ENCODE assay signal across 20 cellular contexts in the genomic region with DNA sequence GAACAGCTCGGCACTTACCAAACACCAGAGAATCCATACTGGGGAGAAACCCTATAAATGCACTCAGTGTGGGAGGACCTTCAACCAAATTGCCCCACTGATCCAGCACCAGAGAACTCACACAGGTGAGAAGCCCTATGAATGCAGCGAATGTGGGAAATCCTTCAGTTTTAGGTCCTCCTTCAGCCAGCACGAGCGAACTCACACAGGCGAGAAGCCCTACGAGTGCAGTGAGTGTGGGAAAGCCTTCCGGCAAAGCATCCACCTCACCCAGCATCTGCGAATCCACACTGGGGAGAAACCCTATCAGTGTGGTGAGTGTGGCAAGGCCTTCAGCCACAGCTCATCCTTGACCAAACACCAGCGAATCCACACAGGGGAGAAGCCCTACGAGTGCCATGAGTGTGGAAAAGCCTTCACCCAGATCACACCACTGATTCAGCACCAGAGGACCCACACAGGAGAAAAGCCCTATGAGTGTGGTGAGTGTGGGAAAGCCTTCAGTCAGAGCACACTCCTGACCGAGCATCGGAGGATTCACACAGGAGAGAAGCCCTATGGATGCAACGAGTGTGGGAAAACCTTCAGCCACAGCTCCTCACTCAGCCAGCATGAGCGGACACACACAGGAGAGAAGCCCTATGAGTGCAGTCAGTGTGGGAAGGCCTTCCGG. TPM values are rescaled to one million over a fixed set of nuclear protein-coding genes. Genes with fewer than 3 reads are reported as not detected.
DNase-seq lines count a peak whose midpoint lies in the region; ATAC-seq, FAIRE-seq and TF ChIP-seq lines count a peak whose summit lies in the region.
"Had no signal": no experiment of that assay in that cellular context is flagged by ENCODE, and none has a peak within 500 bp of the region (broad histone marks: within the 10 kb centered on the region; RNA-seq: fewer than 3 reads in every experiment).

No MANE protein-coding gene starts in this region.

- H3K4me1 ChIP-seq in BLaER1 treated with 17β-estradiol and CSF1 and Interleukin-3, amounts not matched to agents 10 nM and 100 nM: no peaks in the 10 kb centered on the region
- no peaks in the 10 kb centered on the region for H3K4me1 ChIP-seq in osteoblast (ENCODE audit: insufficient read depth, low read length)
- no peaks in the 10 kb centered on the region for H3K4me1 ChIP-seq in ascending aorta

- peak overlapping the region in 9 of 10 experiments; percentile 22 to 54 (median 34); a peak in 16 of 20 replicates for H3K4me3 ChIP-seq in BLaER1 treated with 17β-estradiol and CSF1 and Interleukin-3, amounts not matched to agents 10 nM and 100 nM
- H3K4me3 ChIP-seq in fibroblast of mammary gland (ENCODE audit: control insufficient read depth, low read depth, low read length): no peak overlapping the region
- peak overlapping the region; percentile 30 for H3K4me3 ChIP-seq in osteoblast (ENCODE audit: insufficient read depth, low read length)
- no peak overlapping the region for H3K4me3 ChIP-seq in ascending aorta

- peaks cover 79 to 99% (median 96%) of the 10 kb centered on the region in 11 experiments for H3K36me3 ChIP-seq in BLaER1 treated with 17β-estradiol and CSF1 and Interleukin-3, amounts not matched to agents 10 nM and 100 nM
- H3K36me3 ChIP-seq in osteoblast (ENCODE audit: insufficient read depth, low read length) (peaks cover 37% of the 10 kb centered on the region), ascending aorta (peaks cover 32 to 56% of the 10 kb centered on the region in 2 donors)

- H3K27ac ChIP-seq in BLaER1 treated with 17β-estradiol and CSF1 and Interleukin-3, amounts not matched to agents 10 nM and 100 nM: no peak overlapping the region
- H3K27ac ChIP-seq in osteoblast (ENCODE audit: low read depth, low read length) (no peak overlapping the region), ascending aorta (no peak overlapping the region)
- H3K27ac ChIP-seq: KMS-11 had no signal

- H4K20me1 ChIP-seq in BLaER1 treated with 17β-estradiol and CSF1 and Interleukin-3, amounts not matched to agents 10 nM and 100 nM: no peaks in the 10 kb centered on the region
- no peaks in the 10 kb centered on the region for H4K20me1 ChIP-seq in osteoblast (ENCODE audit: insufficient read depth, low read length)

- TF ChIP-seq CTCF in fibroblast of mammary gland (conservative IDR thresholded peaks at IDR 0.05; ENCODE audit: control insufficient read depth, insufficient read depth, low read depth, low read length): no peak
- TF ChIP-seq CTCF in osteoblast (IDR thresholded peaks at IDR 0.05; ENCODE audit: extremely low read depth, low read depth, low read length): no peak
- TF ChIP-seq CTCF in ascending aorta (IDR thresholded peaks at IDR 0.05): no peak

- intact Hi-C loops in ascending aorta (cut with DNase I): no loop called here
- intact Hi-C loops in left colon (cut with DNase I, micrococcal nuclease): no loop called here

- no peak for ATAC-seq in left colon
- ATAC-seq: HCT116, Panc1 had no signal

- no peak overlapping the region for H3K4me2 ChIP-seq in BLaER1 treated with 17β-estradiol and CSF1 and Interleukin-3, amounts not matched to agents 10 nM and 100 nM
- no peak overlapping the region for H3K4me2 ChIP-seq in osteoblast (ENCODE audit: insufficient read depth, low read length)
- H3K4me2 ChIP-seq: KMS-11 had no signal

- no peak for FAIRE-seq in HTR-8/SVneo (lab: Jason Lieb, UNC)
- FAIRE-seq: A204.1 had no signal

- no peak overlapping the region for H2AFZ ChIP-seq in osteoblast (ENCODE audit: low read length)

- no peak overlapping the region for H3K9ac ChIP-seq in BLaER1 treated with 17β-estradiol and CSF1 and Interleukin-3, amounts not matched to agents 10 nM and 100 nM
- H3K9ac ChIP-seq: KMS-11 had no signal

- DNase-seq in amniotic epithelial cell (ENCODE audit: low read depth): peak; percentile 4
- DNase-seq in fibroblast of mammary gland (ENCODE audit: low read depth): peak; percentile 8
- DNase-seq in osteoblast (ENCODE audit: insufficient read length, low spot score, missing footprints): no peak
- DNase-seq in ascending aorta (ENCODE audit: low spot score in 2 of 2): no peak
- no peak for DNase-seq in HTR-8/SVneo (ENCODE audit: insufficient read length, low spot score)
- no peak for DNase-seq in left colon
- DNase-seq in hypothalamus (lab: John Stamatoyannopoulos, UW): no peak
- DNase-seq: COR-L47, DMS153, NCI-H1436, NCI-H2029, NCI-H2171 treated with DMSO at 0.1 percent for 48 hours, NCI-H82 had no signal

- peaks cover 100% of the 10 kb centered on the region in 11 experiments for H3K9me3 ChIP-seq in BLaER1 treated with 17β-estradiol and CSF1 and Interleukin-3, amounts not matched to agents 10 nM and 100 nM (replicated peaks in 1 of 11)
- H3K9me3 ChIP-seq in osteoblast (ENCODE audit: low read depth, low read length) (peaks cover 50% of the 10 kb centered on the region), ascending aorta (peaks cover 78 to 91% of the 10 kb centered on the region in 2 donors)

- no peaks in the 10 kb centered on the region for H3K79me2 ChIP-seq in osteoblast (ENCODE audit: insufficient read depth, low read length)

- H3K27me3 ChIP-seq in BLaER1 treated with 17β-estradiol and CSF1 and Interleukin-3, amounts not matched to agents 10 nM and 100 nM: no peaks in the 10 kb centered on the region
- H3K27me3 ChIP-seq in osteoblast (ENCODE audit: insufficient read depth, low read length) (no peaks in the 10 kb centered on the region), ascending aorta (no peaks in the 10 kb centered on the region)

RNA-seq across cellular contexts. Expression of gene ZNF135, which starts 8.3 kb away (rescaled TPM):
- total RNA-seq in osteoblast (6.5 and 8.3 TPM in 2 replicates), ascending aorta (3.7 TPM), left colon (1 to 10 TPM; 1.1 to 1.2 TPM)

RNA-seq across cellular contexts. Expression of gene ZSCAN18, which starts 30.7 kb away (rescaled TPM):
- 49.8 and 60.4 TPM in 2 replicates for total RNA-seq in osteoblast
- total RNA-seq in ascending aorta: 181 TPM
- 10 to 100 TPM; 19.8 to 22.6 TPM for total RNA-seq in left colon

RNA-seq across cellular contexts. Expression of gene ZSCAN1, which starts 33.6 kb away (rescaled TPM):
- total RNA-seq in osteoblast (0.36 TPM in 1 of 2 replicates, not detected in the other), ascending aorta (not detected), left colon (not detected)
- total RNA-seq: NCI-H460, SK-MEL-5 had no signal

Comparison
In these comparisons a context has a peak if more than half of its experiments do, and no peak if none do; other contexts are left out.
1. H3K4me3 ChIP-seq: peak in BLaER1 treated with 17β-estradiol and CSF1 and Interleukin-3, amounts not matched to agents 10 nM and 100 nM (9 of 10) and osteoblast (single experiment); none in fibroblast of mammary gland (single experiment) and ascending aorta (0 of 2).
2. DNase-seq: peak in amniotic epithelial cell (single experiment) and fibroblast of mammary gland (single experiment); none in osteoblast (single experiment), ascending aorta (0 of 2), HTR-8/SVneo (single experiment), left colon (0 of 2) and hypothalamus (0 of 51).